Comparison of ENCODE assay signal across 17 cellular contexts in genomic region chr20:15862178-15862577, GRCh38.
DNase-seq lines count a peak whose midpoint lies in the region; ATAC-seq and TF ChIP-seq lines count a peak whose summit lies in the region.
"Had no signal": no experiment of that assay in that cellular context is flagged by ENCODE, and none has a peak within 500 bp of the region (broad histone marks: within the 10 kb centered on the region; RNA-seq: fewer than 3 reads in every experiment).

No MANE protein-coding gene starts in this region.

- no peaks in the 10 kb centered on the region for H3K9me3 ChIP-seq in PC-3 (ENCODE audit: low read length)

- H3K27ac Mint-ChIP-seq in mesothelial cell of epicardium = no peak overlapping the region
- H3K27ac Mint-ChIP-seq: CD8-positive, alpha-beta T cell; T-helper 1 cell treated with Interleukin-12 subunit alpha and Interleukin-12 subunit beta and Interleukin-4 antibody, amounts not matched to agents 30 μg/mL and 1 μg/mL, for 36 hours had no signal

- no peak overlapping the region for H3K27ac ChIP-seq in PC-3 (ENCODE audit: low read length)
- H3K27ac ChIP-seq: SK-N-MC had no signal

- intact Hi-C loops in PC-3 (cut with micrococcal nuclease) = loop anchor here (1.0 kb wide), 1 partner anchor 22 kb away; no protein-coding TSS in a partner anchor

- H3F3A ChIP-seq in PC-3 (ENCODE audit: low read length, unreplicated experiment) = no peaks in the 10 kb centered on the region

- H3K4me3 ChIP-seq in PC-3 (ENCODE audit: low read length) = no peak overlapping the region
- H3K4me3 ChIP-seq: SK-N-MC had no signal

- no peaks in the 10 kb centered on the region for H3K27me3 ChIP-seq in PC-3 (ENCODE audit: low read length)

- H3K9ac ChIP-seq in PC-3 (ENCODE audit: low read length) = no peak overlapping the region

- in situ Hi-C loops in GM13976 (cut with MboI; ENCODE audit: low sequenced_read_pairs, unreplicated experiment) = no loop called here

- no peaks in the 10 kb centered on the region for H4K20me1 ChIP-seq in PC-3 (ENCODE audit: low read length)

- peaks cover 38% of the 10 kb centered on the region for H3K4me1 Mint-ChIP-seq in mesothelial cell of epicardium

- H3K36me3 Mint-ChIP-seq in mesothelial cell of epicardium = no peaks in the 10 kb centered on the region
- H3K36me3 Mint-ChIP-seq: CD8-positive, alpha-beta T cell had no signal

- H3K9me2 ChIP-seq in PC-3 (replicated peaks; ENCODE audit: low read length) = no peaks in the 10 kb centered on the region

- no TSS peak for BruUV-seq in PC-3 (replicated peaks; lab: Mats Ljungman, UMichigan)

- no peak overlapping the region for H2AFZ ChIP-seq in PC-3 (ENCODE audit: low read length)

- no peaks in the 10 kb centered on the region for H3K4me1 ChIP-seq in PC-3 (ENCODE audit: insufficient read depth, low read length)

- no peak overlapping the region for H3K4me3 Mint-ChIP-seq in mesothelial cell of epicardium
- H3K4me3 Mint-ChIP-seq: CD8-positive, alpha-beta T cell; T-helper 1 cell treated with Interleukin-12 subunit alpha and Interleukin-12 subunit beta and Interleukin-4 antibody, amounts not matched to agents 30 μg/mL and 1 μg/mL, for 36 hours had no signal

- no peaks in the 10 kb centered on the region for H3K27me3 Mint-ChIP-seq in mesothelial cell of epicardium (ENCODE audit: low read depth)

- CTCF ChIA-PET in PC-3 (lab: Charles Lee) = interaction anchor here (1.0 kb wide), 1 partner anchor 26 kb away, joined by 3 read pairs; no protein-coding TSS in a partner anchor

- H3K36me3 ChIP-seq in PC-3 (ENCODE audit: low read depth, low read length) = no peaks in the 10 kb centered on the region

- TF ChIP-seq CTCF in PC-3 (conservative IDR thresholded peaks at IDR 0.05; ENCODE audit: low read depth, low read length) = no peak
- no peak for TF ChIP-seq CTCF in mesothelial cell of epicardium (IDR thresholded peaks at IDR 0.05; ENCODE audit: unreplicated experiment)
- no peak for TF ChIP-seq CTCF in GM13976 (IDR thresholded peaks at IDR 0.05; ENCODE audit: borderline replicate concordance, control extremely low read depth, extremely low read depth, insufficient read depth, missing control alignments)

- POLR2A ChIA-PET in PC-3 (lab: Charles Lee; ENCODE audit: unreplicated experiment) = no interaction called here

- H3K4me2 ChIP-seq in PC-3 (ENCODE audit: low read length) = no peak overlapping the region

- no peaks in the 10 kb centered on the region for H3K79me2 ChIP-seq in PC-3 (ENCODE audit: low read length)

- no peaks in the 10 kb centered on the region for H3K9me3 Mint-ChIP-seq in mesothelial cell of epicardium

- DNase-seq in DMS53 (lab: John Stamatoyannopoulos, UW) = peak; percentile 76
- DNase-seq in NCI-H1105 (lab: John Stamatoyannopoulos, UW) = peak; percentile 26
- DNase-seq in NCI-H345 treated with DMSO at 0.1 percent for 48 hours (lab: John Stamatoyannopoulos, UW; ENCODE audit: unreplicated experiment) = peak; percentile 95
- peak; percentile 24 for DNase-seq in PC-3
- no peak for DNase-seq in mesothelial cell of epicardium (ENCODE audit: low spot score in 2 of 2, unreplicated experiment in 2 of 2)
- DNase-seq in GM13976 (ENCODE audit: low spot score) = no peak
- DNase-seq: CD8-positive, alpha-beta T cell; H7; MV-4-11; NCI-H2081 treated with DMSO at 0.1 percent for 48 hours; NCI-H446 had no signal

- ATAC-seq in PC-3 (peak; percentile 73), GM18519 (IDR thresholded peaks at IDR 0.05; ENCODE audit: low FRiP score, unreplicated experiment) (no peak), HG03025 (IDR thresholded peaks at IDR 0.05; ENCODE audit: low FRiP score, unreplicated experiment) (no peak)
- ATAC-seq: CD8-positive, alpha-beta T cell; Panc1; Right ventricle myocardium inferior had no signal

Comparison
In these comparisons a context has a peak if more than half of its experiments do, and no peak if none do; other contexts are left out.
1. DNase-seq: peak in DMS53 (single experiment), NCI-H1105 (single experiment), NCI-H345 treated with DMSO at 0.1 percent for 48 hours (single experiment) and PC-3 (single experiment); none in mesothelial cell of epicardium (0 of 2) and GM13976 (single experiment).